ENCODE assay signal across 17 cellular contexts in genomic region chr10:97097154-97097490, GRCh38.
"Had no signal": no experiment of that assay in that cellular context is flagged by ENCODE, and none has a peak within 500 bp of the region (broad histone marks: within the 10 kb centered on the region; RNA-seq: fewer than 3 reads in every experiment).

No MANE protein-coding gene starts in this region.

- H3K27me3 ChIP-seq: ascending aorta, pancreas, vagina had no signal

- H3K4me3 Mint-ChIP-seq: activated CD4-positive, alpha-beta memory T cell treated with anti-CD3 and anti-CD28 coated beads for 36 hours; neural crest cell had no signal

- H3K4me1 ChIP-seq: pancreas had no signal

- DNase-seq: activated CD4-positive, alpha-beta memory T cell treated with anti-CD3 and anti-CD28 coated beads for 36 hours; activated CD4-positive, alpha-beta T cell treated with anti-CD3 and anti-CD28 coated beads for 1 hour; activated effector memory CD4-positive, alpha-beta T cell treated with anti-CD3 and anti-CD28 coated beads, Interleukin-2, amount 50 U/mL, for 16 hours; activated T-cell treated with anti-CD3 and anti-CD28 coated beads, Interleukin-2, amount 50 U/mL, for 4 hours; central memory CD4-positive, alpha-beta T cell; hippocampal formation; mammary epithelial cell; mucosa of descending colon; pancreas; stimulated activated CD4-positive, alpha-beta T cell treated with anti-CD3 and anti-CD28 coated beads, Interleukin-4, amount 100 ng/mL, for 4 hours; SW 1271; tibial artery had no signal

- H3K27ac ChIP-seq: ascending aorta, pancreas, skin epidermis, tibial artery, vagina had no signal

- H3K4me3 ChIP-seq: mucosa of descending colon, pancreas, skin epidermis, tibial artery, vagina had no signal

- FAIRE-seq: pancreas had no signal

- H3K36me3 ChIP-seq: ascending aorta, pancreas, tibial artery, vagina had no signal

- ATAC-seq: activated naive CD4-positive, alpha-beta T cell treated with anti-CD3 and anti-CD28 coated beads, Interleukin-2, amount 50 U/mL, for 72 hours; mucosa of descending colon had no signal

- H3K9me3 ChIP-seq: ascending aorta, mucosa of descending colon, pancreas, tibial artery, vagina had no signal

- H3K36me3 Mint-ChIP-seq: activated CD4-positive, alpha-beta memory T cell treated with anti-CD3 and anti-CD28 coated beads for 36 hours; activated naive CD4-positive, alpha-beta T cell treated with anti-CD3 and anti-CD28 coated beads, Interleukin-2, amount 50 U/mL, for 72 hours had no signal

- H3K27ac Mint-ChIP-seq: activated CD4-positive, alpha-beta memory T cell treated with anti-CD3 and anti-CD28 coated beads for 36 hours; activated naive CD4-positive, alpha-beta T cell treated with anti-CD3 and anti-CD28 coated beads, Interleukin-2, amount 50 U/mL, for 72 hours had no signal

- H3K9me3 Mint-ChIP-seq: activated CD4-positive, alpha-beta memory T cell treated with anti-CD3 and anti-CD28 coated beads for 36 hours; activated naive CD4-positive, alpha-beta T cell treated with anti-CD3 and anti-CD28 coated beads, Interleukin-2, amount 50 U/mL, for 72 hours; activated T-cell treated with anti-CD3 and anti-CD28 coated beads, Interleukin-2, amount 50 U/mL, for 4 hours; neural crest cell had no signal
